8 cellular contexts compared by ENCODE assay signal in genomic region chr15:82810863-82811421, GRCh38. TPM values are rescaled to one million over a fixed set of nuclear protein-coding genes. Genes with fewer than 3 reads are reported as not detected.
DNase-seq lines count a peak whose midpoint lies in the region; ATAC-seq and TF ChIP-seq lines count a peak whose summit lies in the region.

No MANE protein-coding gene starts in this region.

- TF ChIP-seq POLR2A in NB4 (IDR thresholded peaks at IDR 0.05; ENCODE audit: extremely low read depth, insufficient read length): no peak

- no peaks in the 10 kb centered on the region for H3K9me3 Mint-ChIP-seq in CD4-positive, CD25-positive, alpha-beta regulatory T cell

- H3K27me3 Mint-ChIP-seq in CD4-positive, CD25-positive, alpha-beta regulatory T cell: no peaks in the 10 kb centered on the region

- peak overlapping the region; percentile 91 to 92 (median 92) for H3K27ac Mint-ChIP-seq in CD4-positive, CD25-positive, alpha-beta regulatory T cell

- H3K4me3 ChIP-seq in CD4-positive, CD25-positive, alpha-beta regulatory T cell (ENCODE audit: low read depth, low read length): peak overlapping the region; percentile 97
- H3K4me3 ChIP-seq in NB4 (ENCODE audit: low read depth, low read length): peak overlapping the region; percentile 81
- peak overlapping the region; percentile 86 for H3K4me3 ChIP-seq in iPS-18a (ENCODE audit: low read length)

- H3K9me3 ChIP-seq in CD4-positive, CD25-positive, alpha-beta regulatory T cell (ENCODE audit: control insufficient read depth in 2 of 2, low read length in 2 of 2): no peaks in the 10 kb centered on the region
- H3K9me3 ChIP-seq in iPS-18a (ENCODE audit: control insufficient read depth, low read depth, low read length): no peaks in the 10 kb centered on the region

- H3K36me3 ChIP-seq in CD4-positive, CD25-positive, alpha-beta regulatory T cell (ENCODE audit: control insufficient read depth, insufficient read depth, low read length): peaks cover 27% of the 10 kb centered on the region
- H3K36me3 ChIP-seq in iPS-18a (ENCODE audit: control insufficient read depth, low read depth, low read length): no peaks in the 10 kb centered on the region

- H3K4me3 Mint-ChIP-seq in CD4-positive, CD25-positive, alpha-beta regulatory T cell: peak overlapping the region; percentile 92 to 98 (median 95)

- TF ChIP-seq CTCF in NB4 (IDR thresholded peaks at IDR 0.05; ENCODE audit: low read depth, low read length): no peak

- peak overlapping the region; percentile 41 for H3K9ac ChIP-seq in iPS-18a (ENCODE audit: low read length)

- DNase-seq in CD4-positive, CD25-positive, alpha-beta regulatory T cell: peak; percentile 51 to 80 (median 70)
- DNase-seq in NB4 (ENCODE audit: low read depth): peak; percentile 55
- DNase-seq in activated effector memory CD4-positive, alpha-beta T cell treated with anti-CD3 and anti-CD28 coated beads, Interleukin-2, amount 50 U/mL, for 16 hours: peak; percentile 75
- peak; percentile 32 for DNase-seq in stimulated activated CD4-positive, alpha-beta T cell treated with anti-CD3 and anti-CD28 coated beads, Interleukin-2, amount 100 ng/mL, for 4 hours (ENCODE audit: low read depth)
- DNase-seq in NCI-H2081 (lab: John Stamatoyannopoulos, UW): no peak
- DNase-seq in NCI-H1436 treated with DMSO at 0.1 percent for 48 hours (lab: John Stamatoyannopoulos, UW): no peak

- H3K36me3 Mint-ChIP-seq in CD4-positive, CD25-positive, alpha-beta regulatory T cell: peaks cover 21% of the 10 kb centered on the region

- H3K4me1 ChIP-seq in CD4-positive, CD25-positive, alpha-beta regulatory T cell (ENCODE audit: control insufficient read depth, insufficient read depth, low read length, poor library complexity, severe bottlenecking): peaks cover 26% of the 10 kb centered on the region
- peaks cover 11% of the 10 kb centered on the region for H3K4me1 ChIP-seq in iPS-18a (ENCODE audit: control insufficient read depth, low read depth, low read length)

- H3K4me1 Mint-ChIP-seq in CD4-positive, CD25-positive, alpha-beta regulatory T cell: peaks cover 20 to 50% (median 35%) of the 10 kb centered on the region in 4 donors

- H3K27ac ChIP-seq in CD4-positive, CD25-positive, alpha-beta regulatory T cell (ENCODE audit: insufficient read depth, low read length, poor library complexity, severe bottlenecking): peak overlapping the region; percentile 96
- H3K27ac ChIP-seq in iPS-18a (ENCODE audit: low read length): no peak overlapping the region

- H3K27me3 ChIP-seq in CD4-positive, CD25-positive, alpha-beta regulatory T cell (ENCODE audit: control insufficient read depth, insufficient read depth, low read length): peaks cover 2% of the 10 kb centered on the region
- H3K27me3 ChIP-seq in iPS-18a (ENCODE audit: control insufficient read depth, insufficient read depth, low read length): peaks cover 13% of the 10 kb centered on the region

- ATAC-seq in CD4-positive, CD25-positive, alpha-beta regulatory T cell (ENCODE audit: low read depth in 2 of 2): no peak
- ATAC-seq in GM18498 (IDR thresholded peaks at IDR 0.05; ENCODE audit: unreplicated experiment): no peak

RNA-seq across cellular contexts. Expression of gene WHAMM, which starts 1.5 kb away (rescaled TPM):
- 66.4 TPM for total RNA-seq in CD4-positive, CD25-positive, alpha-beta regulatory T cell
- 1 to 10 TPM; 2.9 to 5.2 (median 3.5) TPM for polyA plus RNA-seq in CD4-positive, CD25-positive, alpha-beta regulatory T cell

RNA-seq across cellular contexts. Expression of gene FSD2, which starts 5.1 kb away (rescaled TPM):
- not detected for total RNA-seq in CD4-positive, CD25-positive, alpha-beta regulatory T cell
- polyA plus RNA-seq in CD4-positive, CD25-positive, alpha-beta regulatory T cell: under 1 TPM in 2 of 4 donors, not detected in 2; 0.06 to 0.09 TPM

Comparison
In these comparisons a context has a peak if more than half of its experiments do, and no peak if none do; other contexts are left out.
1. DNase-seq: peak in CD4-positive, CD25-positive, alpha-beta regulatory T cell (3 of 3), NB4 (single experiment), activated effector memory CD4-positive, alpha-beta T cell treated with anti-CD3 and anti-CD28 coated beads, Interleukin-2, amount 50 U/mL, for 16 hours (single experiment) and stimulated activated CD4-positive, alpha-beta T cell treated with anti-CD3 and anti-CD28 coated beads, Interleukin-2, amount 100 ng/mL, for 4 hours (single experiment); none in NCI-H2081 (0 of 2) and NCI-H1436 treated with DMSO at 0.1 percent for 48 hours (single experiment).
2. Peak in every context shown above with its lines, with median percentiles within 50 percentile points of each other: H3K4me3 ChIP-seq.